ENCODE assay signal across 8 cellular contexts in the genomic region with DNA sequence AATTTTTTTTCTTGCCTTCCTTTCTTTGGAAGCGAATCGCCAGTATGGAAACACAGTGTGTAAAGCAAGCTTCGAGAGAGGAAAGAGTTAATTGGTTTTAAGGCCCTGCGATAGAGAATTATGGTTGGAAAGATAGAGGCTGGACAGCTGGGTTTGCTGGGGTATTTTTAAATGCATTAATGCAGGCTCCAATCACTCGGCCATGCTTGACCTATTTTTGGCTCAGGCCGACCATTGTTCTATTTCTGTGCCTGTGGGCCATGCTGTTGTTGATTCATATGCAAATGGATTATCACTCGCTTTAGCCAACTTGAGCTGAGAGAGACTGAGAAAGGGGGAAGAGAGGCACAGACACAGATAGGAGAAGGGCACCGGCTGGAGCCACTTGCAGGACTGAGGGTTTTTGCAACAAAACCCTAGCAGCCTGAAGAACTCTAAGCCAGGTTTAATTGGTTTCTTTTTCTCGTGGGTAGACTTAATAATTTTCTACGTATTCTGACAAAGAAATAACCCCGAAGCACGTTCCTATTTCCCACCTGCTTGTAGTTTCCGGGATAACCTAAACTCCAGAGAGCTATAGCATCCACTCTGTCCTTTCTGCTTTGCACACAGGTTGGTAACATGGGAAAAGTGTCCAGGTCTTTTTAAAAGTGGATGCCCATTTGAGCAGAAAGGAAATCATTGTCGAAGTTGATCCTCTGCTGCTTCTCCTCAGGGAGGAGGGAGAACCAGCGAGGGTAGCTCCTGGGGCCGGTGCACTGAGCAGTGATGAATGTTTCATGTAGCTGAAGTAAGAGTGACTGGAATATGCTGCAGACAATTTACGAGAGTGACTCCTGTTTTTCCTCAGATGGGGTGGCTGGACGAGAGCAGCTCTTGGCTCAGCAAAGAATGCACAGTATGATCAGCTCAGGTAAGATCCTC. TPM values are rescaled to one million over a fixed set of nuclear protein-coding genes. Genes with fewer than 3 reads are reported as not detected.
DNase-seq lines count a peak whose midpoint lies in the region; ATAC-seq, FAIRE-seq and TF ChIP-seq lines count a peak whose summit lies in the region.

A gene (plus strand): TSS at position 338 of the 924 bp plus-strand sequence. CDS start 554 bp downstream, at position 892.

- H4K20me1 ChIP-seq in KMS-11 (ENCODE audit: insufficient read depth) (no peaks in the 10 kb centered on the region), H1 (replicated peaks in 1 of 2; ENCODE audit: control insufficient read depth in 1 of 2, insufficient read depth in 2 of 2, low read length in 2 of 2) (no peaks in the 10 kb centered on the region)

- H4K8ac ChIP-seq in H1 (ENCODE audit: extremely low read depth, insufficient read depth, low read length) = no peak within 1 kb of the TSS

- 8% methylated on average over 18 of the region's 18 CpGs; no CpG with 5 or more reads in 1 of the 2 experiments for WGBS in H1 (ENCODE audit: extremely low coverage in 1 of 2, insufficient coverage in 1 of 2, insufficient read length in 1 of 2, insufficient replicate concordance in 2 of 2, low coverage in 1 of 2, low lambda C conversion rate in 2 of 2, missing lambda C conversion rate in 1 of 2), 2 experiments

- peak; percentile 92 for ATAC-seq in GM21723 (IDR thresholded peaks at IDR 0.05; ENCODE audit: unreplicated experiment)
- ATAC-seq in RWPE2 (ENCODE audit: low read depth) = peak; percentile 49; the same call in 2 of the 3 replicates
- peak; percentile 38 for ATAC-seq in thoracic aorta (ENCODE audit: insufficient number of reproducible peaks, low FRiP score, low read depth)

- H3K9ac ChIP-seq in KMS-11 (peak within 1 kb of the TSS; percentile 84), H1 (replicated peaks in 1 of 4; ENCODE audit: extremely low read depth in 1 of 4, low read depth in 3 of 4, low read length in 3 of 4) (peak within 1 kb of the TSS; percentile 20 to 82 (median 68))

- no peak within 1 kb of the TSS; the same call in 1 of the 2 replicates for H2BK20ac ChIP-seq in H1 (ENCODE audit: low read length)

- H3K4me3 ChIP-seq in GM06990 (replicated peaks; ENCODE audit: low read depth, low read length) = peak within 1 kb of the TSS; percentile 82
- H3K4me3 ChIP-seq in KMS-11 (IDR thresholded peaks at IDR 0.05; ENCODE audit: insufficient read depth, low read depth, low read length) = peak within 1 kb of the TSS; percentile 34
- no peak within 1 kb of the TSS for H3K4me3 ChIP-seq in RWPE2 (ENCODE audit: severe bottlenecking)
- peak within 1 kb of the TSS; percentile 32 to 68 (median 46) for H3K4me3 ChIP-seq in H1 (ENCODE audit: extremely low read depth in 1 of 4, insufficient read depth in 2 of 4, low read depth in 3 of 4, low read length in 4 of 4)
- peak within 1 kb of the TSS; percentile 73 for H3K4me3 ChIP-seq in thoracic aorta

- no peak within 1 kb of the TSS for H3K23ac ChIP-seq in H1 (ENCODE audit: insufficient read length)

- H3K4me2 ChIP-seq in KMS-11 (peak within 1 kb of the TSS; percentile 85), H1 (ENCODE audit: insufficient read depth in 1 of 2, low read depth in 2 of 2, low read length in 2 of 2) (peak within 1 kb of the TSS; percentile 88 to 97)

- H2AFZ ChIP-seq in KMS-11 (ENCODE audit: low read depth) = peak within 1 kb of the TSS; percentile 80
- H2AFZ ChIP-seq in H1 (ENCODE audit: low read length) = peak within 1 kb of the TSS; percentile 72; the same call in 1 of the 2 replicates

- peaks cover 53% of the 10 kb centered on the region for H3K4me1 ChIP-seq in KMS-11 (ENCODE audit: low read depth, poor library complexity, severe bottlenecking)
- H3K4me1 ChIP-seq in RWPE2 (ENCODE audit: insufficient read depth, poor library complexity, severe bottlenecking) = no peaks in the 10 kb centered on the region
- H3K4me1 ChIP-seq in H1 (replicated peaks in 1 of 4; ENCODE audit: control insufficient read depth in 3 of 4, insufficient read depth in 4 of 4, low read length in 3 of 4) = peaks cover 2 to 10% (median 9%) of the 10 kb centered on the region in 4 experiments; a peak in 4 of 7 replicates
- peaks cover 23 to 55% of the 10 kb centered on the region in 2 donors for H3K4me1 ChIP-seq in thoracic aorta (ENCODE audit: control insufficient read depth in 1 of 2, low read depth in 2 of 2)

- H3K56ac ChIP-seq in H1 (replicated peaks; ENCODE audit: insufficient read length, low read depth, low read length) = no peak within 1 kb of the TSS

- H2AK5ac ChIP-seq in H1 (ENCODE audit: low read depth, low read length) = no peak within 1 kb of the TSS

- peak within 1 kb of the TSS; percentile 69 for H4K5ac ChIP-seq in H1 (ENCODE audit: insufficient read length, low read depth, low read length)

- H3K27me3 ChIP-seq in GM06990 (replicated peaks; ENCODE audit: control insufficient read depth, insufficient read depth, low read length) (no peaks in the 10 kb centered on the region), KMS-11 (ENCODE audit: insufficient read depth, low read depth) (no peaks in the 10 kb centered on the region), RWPE2 (ENCODE audit: insufficient read depth, poor library complexity, severe bottlenecking) (no peaks in the 10 kb centered on the region), H1 (replicated peaks in 1 of 4; ENCODE audit: control insufficient read depth in 3 of 4, extremely low read depth in 1 of 4, insufficient read depth in 3 of 4, low read length in 3 of 4) (no peaks in the 10 kb centered on the region), thoracic aorta (replicated peaks; ENCODE audit: insufficient read depth) (no peaks in the 10 kb centered on the region)

- peak within 1 kb of the TSS; percentile 56; the same call in 1 of the 2 replicates for H2BK5ac ChIP-seq in H1 (ENCODE audit: low read depth, low read length)

- DNase-seq in GM06990 (ENCODE audit: extremely low read depth, insufficient read length) (peak; percentile 46), RWPE2 (ENCODE audit: low spot score) (no peak), H1 (ENCODE audit: low read depth in 1 of 2, low spot score in 2 of 2) (peak in 1 of 2 experiments; percentile 57), lung microvascular endothelial cell (ENCODE audit: low read depth in 2 of 2) (peak; percentile 50 to 64), thoracic aorta (ENCODE audit: low spot score) (no peak)
- DNase-seq in effector CD4-positive, alpha-beta T cell = no peak

- peak; percentile 93 for FAIRE-seq in H1 (lab: Jason Lieb, UNC)

- peak within 1 kb of the TSS; percentile 54 for H3K18ac ChIP-seq in H1 (ENCODE audit: extremely low read depth, low read length)

- peak; percentile 86 to 97 for TF ChIP-seq POLR2A in H1 (IDR thresholded peaks at IDR 0.05; ENCODE audit: control extremely low read depth in 1 of 2, low read depth in 2 of 2, low read length in 2 of 2)

- H3K14ac ChIP-seq in H1 (ENCODE audit: insufficient read length) = no peak within 1 kb of the TSS

- TF ChIP-seq EP300 in H1 (IDR thresholded peaks at IDR 0.05; ENCODE audit: borderline replicate concordance in 1 of 2, low read depth in 2 of 2, low read length in 2 of 2) = no peak

- H3K23me2 ChIP-seq in H1 (ENCODE audit: low read depth, low read length) = peaks cover 8% of the 10 kb centered on the region

- CTCF ChIA-PET in H1 (lab: Charles Lee; ENCODE audit: partially characterized antibody) = interaction anchor here (1.0 to 3.7 kb wide), 11 partner anchors 8 to 143 kb away, joined by 3 to 32 read pairs (median 3); no protein-coding TSS in a partner anchor

- H3K27ac ChIP-seq in KMS-11 (peak within 1 kb of the TSS; percentile 96), RWPE2 (ENCODE audit: poor library complexity, severe bottlenecking) (no peak within 1 kb of the TSS), H1 (ENCODE audit: low read depth, low read length) (peak within 1 kb of the TSS; percentile 64; the same call in 1 of the 2 replicates), thoracic aorta (peak within 1 kb of the TSS; percentile 66 to 83)

- H2BK120ac ChIP-seq in H1 (replicated peaks; ENCODE audit: low read depth, low read length) = peak within 1 kb of the TSS; percentile 92

- H2BK15ac ChIP-seq in H1 (ENCODE audit: low read length) = no peak within 1 kb of the TSS

- peaks cover 48% of the 10 kb centered on the region for H3K79me2 ChIP-seq in KMS-11 (ENCODE audit: insufficient read depth, low read depth)
- peaks cover 0 to 21% of the 10 kb centered on the region in 2 experiments; a peak in 2 of 4 replicates for H3K79me2 ChIP-seq in H1 (ENCODE audit: control insufficient read depth in 1 of 2, insufficient read depth in 2 of 2, low read length in 2 of 2)

- H3K79me1 ChIP-seq in H1 (ENCODE audit: low read depth, low read length) = no peaks in the 10 kb centered on the region

- peak within 1 kb of the TSS; percentile 52 for H2BK12ac ChIP-seq in H1 (ENCODE audit: low read depth, low read length)

- H3K9me3 ChIP-seq in RWPE2 (ENCODE audit: severe bottlenecking) (no peaks in the 10 kb centered on the region), H1 (ENCODE audit: insufficient read depth in 2 of 2, low read depth in 1 of 2, low read length in 1 of 2) (no peaks in the 10 kb centered on the region), thoracic aorta (no peaks in the 10 kb centered on the region)

- TF ChIP-seq RAD21 in H1 (IDR thresholded peaks at IDR 0.05 in 1 of 2, conservative IDR thresholded peaks at IDR 0.05 in 1 of 2; ENCODE audit: low read depth in 2 of 2, low read length in 2 of 2) = no peak

- TF ChIP-seq CTCF in GM06990 (IDR thresholded peaks at IDR 0.05; ENCODE audit: insufficient read depth, low read length, poor library complexity, severe bottlenecking) (no peak), KMS-11 (conservative IDR thresholded peaks at IDR 0.05; ENCODE audit: low read depth, low read length) (no peak), RWPE2 (IDR thresholded peaks at IDR 0.05; ENCODE audit: poor library complexity, severe bottlenecking) (no peak), H1 (IDR thresholded peaks at IDR 0.05; ENCODE audit: control extremely low read depth in 1 of 3, insufficient read depth in 1 of 3, low read depth in 1 of 3, low read length in 3 of 3) (no peak), thoracic aorta (IDR thresholded peaks at IDR 0.05) (no peak)

- POLR2A ChIA-PET in H1 (lab: Charles Lee; ENCODE audit: partially characterized antibody) = interaction anchor here (0.8 to 5.7 kb wide), 23 partner anchors 10 to 142 kb away, joined by 3 to 47 read pairs (median 3); no protein-coding TSS in a partner anchor

- peak within 1 kb of the TSS; percentile 45 for H4K91ac ChIP-seq in H1 (replicated peaks; ENCODE audit: insufficient read length, low read length)

- no peak within 1 kb of the TSS for H3K4ac ChIP-seq in H1 (replicated peaks; ENCODE audit: insufficient read length, low read depth, low read length)

- H3K36me3 ChIP-seq in GM06990 (ENCODE audit: control insufficient read depth, insufficient read depth, low read length) = no peaks in the 10 kb centered on the region
- H3K36me3 ChIP-seq in KMS-11 (ENCODE audit: insufficient read depth) = no peaks in the 10 kb centered on the region
- no peaks in the 10 kb centered on the region for H3K36me3 ChIP-seq in RWPE2 (ENCODE audit: low read depth)
- no peaks in the 10 kb centered on the region for H3K36me3 ChIP-seq in H1 (ENCODE audit: control insufficient read depth in 2 of 4, insufficient read depth in 4 of 4, low read length in 3 of 4)
- H3K36me3 ChIP-seq in thoracic aorta = no peaks in the 10 kb centered on the region

RNA-seq across cellular contexts. Expression of the gene that starts here (rescaled TPM):
- 9.4 and 13.1 TPM in 2 replicates for total RNA-seq in H1 (2021; fragmentation: NEBNext Ultra II Directional; extraction: Animal tissue kit (Norgen Biotek cat#: 25700))
- 7.3 and 9.5 TPM in 2 replicates for polyA plus RNA-seq in H1 (2011; rRNA removed)
- 8.0 TPM for polyA plus RNA-seq in H1 (2011; cell fraction: cytosol; rRNA removed)
- 12.8 TPM for polyA plus RNA-seq in H1 (2011; cell fraction: nucleus; rRNA removed)
- polyA plus RNA-seq in H1 (2012, experiment 1 of 2) = 11.9 to 19.4 TPM (median 15.9 TPM) in 4 replicates
- polyA plus RNA-seq in H1 (2012, experiment 2 of 2) = 0.62 TPM
- polyA plus RNA-seq in H1 (2013, experiment 1 of 2) = 7.7 TPM
- polyA plus RNA-seq in H1 (2013, experiment 2 of 2) = 7.4 TPM
- polyA minus RNA-seq in H1 (2011; rRNA and poly(A)+ RNA removed) = 54.3 and 87.6 TPM in 2 replicates
- 12.3 TPM for polyA minus RNA-seq in H1 (2011; cell fraction: cytosol; rRNA and poly(A)+ RNA removed)
- polyA minus RNA-seq in H1 (2011; cell fraction: nucleus; rRNA and poly(A)+ RNA removed) = 81.4 TPM
- total RNA-seq in lung microvascular endothelial cell (0.79 and 5.0 TPM in 2 replicates), thoracic aorta (10 to 100 TPM; 64.1 to 81.6 TPM)

Comparison
In these comparisons a context has a peak if more than half of its experiments do, and no peak if none do; other contexts are left out.
1. DNase-seq: peak in GM06990 (single experiment) and lung microvascular endothelial cell (2 of 2); none in RWPE2 (single experiment), thoracic aorta (single experiment) and effector CD4-positive, alpha-beta T cell (single experiment).
2. ATAC-seq: peak in every context shown above with its lines; median percentile 92 in GM21723; 49 in RWPE2; 38 in thoracic aorta.